Comparison of ENCODE assay signal across 12 cellular contexts in the genomic region with DNA sequence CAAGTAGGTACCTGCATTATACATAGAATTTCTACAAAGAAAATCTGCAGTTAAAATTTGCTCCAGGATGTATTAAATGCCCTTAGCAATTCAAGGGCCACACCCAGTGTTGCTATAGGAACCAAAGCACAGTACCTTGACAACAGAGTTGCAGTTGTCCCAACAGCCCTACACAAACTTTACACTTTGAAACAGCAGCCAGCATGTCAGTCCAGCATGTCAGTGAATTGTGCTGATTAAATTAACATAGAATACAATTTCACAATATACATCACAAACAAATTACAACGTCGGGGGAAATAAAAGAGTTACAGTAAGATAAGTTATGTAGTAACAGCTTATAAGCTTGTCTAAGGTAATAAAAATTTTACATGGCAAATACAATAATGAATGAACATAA.
A peak's percentile ranks its signal among the peaks of the same experiment; 100 is the strongest.
DNase-seq lines count a peak whose midpoint lies in the region; ATAC-seq and TF ChIP-seq lines count a peak whose summit lies in the region.
"Had no signal": no experiment of that assay in that cellular context is flagged by ENCODE, and none has a peak within 500 bp of the region (broad histone marks: within the 10 kb centered on the region; RNA-seq: fewer than 3 reads in every experiment).

No MANE protein-coding gene starts in this region.

- H3K27ac Mint-ChIP-seq in CD4-positive, alpha-beta T cell: no peak overlapping the region
- H3K27ac Mint-ChIP-seq: activated CD8-positive, alpha-beta memory T cell treated with anti-CD3 and anti-CD28 coated beads, Interleukin-2, amount 10 ng/mL, durations not matched to agents 7 days and 5 days; IgD-negative memory B cell; T-helper 2 cell treated with Interferon-gamma antibody and Interleukin-4, amounts not matched to agents 5 μg/mL and 100 μg/mL, for 36 hours had no signal

- no peak for TF ChIP-seq CTCF in CD4-positive, alpha-beta T cell (IDR thresholded peaks at IDR 0.05)

- no peak overlapping the region for H3K4me3 Mint-ChIP-seq in CD4-positive, alpha-beta T cell
- H3K4me3 Mint-ChIP-seq: activated CD8-positive, alpha-beta memory T cell treated with anti-CD3 and anti-CD28 coated beads, Interleukin-2, amount 10 ng/mL, durations not matched to agents 7 days and 5 days; IgD-negative memory B cell; T-helper 2 cell treated with Interferon-gamma antibody and Interleukin-4, amounts not matched to agents 5 μg/mL and 100 μg/mL, for 36 hours had no signal

- no peaks in the 10 kb centered on the region for H3K4me1 Mint-ChIP-seq in CD4-positive, alpha-beta T cell (ENCODE audit: low read depth)
- H3K4me1 Mint-ChIP-seq: activated CD8-positive, alpha-beta memory T cell treated with anti-CD3 and anti-CD28 coated beads, Interleukin-2, amount 10 ng/mL, durations not matched to agents 7 days and 5 days; IgD-negative memory B cell had no signal

- H3K27me3 ChIP-seq in CD4-positive, alpha-beta T cell (ENCODE audit: control insufficient read depth, insufficient read depth, low read length): no peaks in the 10 kb centered on the region

- no peak for ATAC-seq in GM18505 (IDR thresholded peaks at IDR 0.05; ENCODE audit: unreplicated experiment)
- no peak for ATAC-seq in CD4-positive, alpha-beta T cell (ENCODE audit: poor library complexity)
- ATAC-seq: activated CD8-positive, alpha-beta memory T cell treated with anti-CD3 and anti-CD28 coated beads, Interleukin-2, amount 10 ng/mL, durations not matched to agents 7 days and 5 days had no signal

- intact Hi-C loops in CD4-positive, alpha-beta T cell (cut with DNase I, micrococcal nuclease): no loop called here

- H3K9me3 Mint-ChIP-seq in CD4-positive, alpha-beta T cell: no peaks in the 10 kb centered on the region
- H3K9me3 Mint-ChIP-seq: T-helper 2 cell treated with Interferon-gamma antibody and Interleukin-4, amounts not matched to agents 5 μg/mL and 100 μg/mL, for 36 hours had no signal

- CTCF ChIA-PET in CD4-positive, alpha-beta T cell (lab: Charles Lee): no interaction called here

- TF ChIP-seq POLR2A in GM18505 (IDR thresholded peaks at IDR 0.05; ENCODE audit: borderline replicate concordance, extremely low read depth, insufficient read depth, insufficient read length): no peak

- H3K36me3 Mint-ChIP-seq in CD4-positive, alpha-beta T cell (ENCODE audit: low read depth): no peaks in the 10 kb centered on the region
- H3K36me3 Mint-ChIP-seq: activated CD8-positive, alpha-beta memory T cell treated with anti-CD3 and anti-CD28 coated beads, Interleukin-2, amount 10 ng/mL, durations not matched to agents 7 days and 5 days; IgD-negative memory B cell had no signal

- peak; percentile 8 for DNase-seq in DMS53 treated with DMSO at 0.1 percent for 48 hours (lab: John Stamatoyannopoulos, UW; ENCODE audit: unreplicated experiment)
- peak; percentile 54 to 78 for DNase-seq in NCI-H526 (lab: John Stamatoyannopoulos, UW)
- peak; percentile 33 to 35 for DNase-seq in dermis microvascular lymphatic vessel endothelial cell (ENCODE audit: low read depth in 2 of 2)
- DNase-seq in myocyte (ENCODE audit: low read depth): peak; percentile 9
- DNase-seq in NCI-H2171 treated with DMSO at 0.1 percent for 48 hours (lab: John Stamatoyannopoulos, UW): no peak
- no peak for DNase-seq in CD4-positive, alpha-beta T cell
- DNase-seq: activated CD8-positive, alpha-beta memory T cell treated with anti-CD3 and anti-CD28 coated beads, Interleukin-2, amount 10 ng/mL, durations not matched to agents 7 days and 5 days; NCI-H524; stimulated activated CD4-positive, alpha-beta T cell treated with anti-CD3 and anti-CD28 coated beads, Interleukin-1b, Interleukin-23, amount 100 ng/mL, for 48 hours had no signal

- peaks cover 4% of the 10 kb centered on the region for H3K27me3 Mint-ChIP-seq in CD4-positive, alpha-beta T cell
- H3K27me3 Mint-ChIP-seq: activated CD8-positive, alpha-beta memory T cell treated with anti-CD3 and anti-CD28 coated beads, Interleukin-2, amount 10 ng/mL, durations not matched to agents 7 days and 5 days had no signal

- H3K27ac ChIP-seq in CD4-positive, alpha-beta T cell (ENCODE audit: low read depth, low read length): no peak overlapping the region

- POLR2A ChIA-PET in CD4-positive, alpha-beta T cell (lab: Charles Lee): no interaction called here

- H3K9me3 ChIP-seq in CD4-positive, alpha-beta T cell (ENCODE audit: control insufficient read depth, low read length): no peaks in the 10 kb centered on the region

Comparison
In these comparisons a context has a peak if more than half of its experiments do, and no peak if none do; other contexts are left out.
1. DNase-seq: peak in DMS53 treated with DMSO at 0.1 percent for 48 hours (single experiment), NCI-H526 (2 of 2), dermis microvascular lymphatic vessel endothelial cell (2 of 2) and myocyte (single experiment); none in NCI-H2171 treated with DMSO at 0.1 percent for 48 hours (single experiment) and CD4-positive, alpha-beta T cell (0 of 10).